Comparison of ENCODE assay signal across 8 cellular contexts in genomic region chr14:92122351-92122677, GRCh38. TPM values are rescaled to one million over a fixed set of nuclear protein-coding genes. Genes with fewer than 3 reads are reported as not detected.
DNase-seq lines count a peak whose midpoint lies in the region; ATAC-seq and TF ChIP-seq lines count a peak whose summit lies in the region.

No MANE protein-coding gene starts in this region.

- in situ Hi-C loops in Panc1 (cut with HindIII; ENCODE audit: low pct_unique_long_range_greater_than_20kb, low sequenced_read_pairs), result no loop called here

- ATAC-seq in Panc1 (peak; percentile 33), lung (ENCODE audit: insufficient read depth, low FRiP score) (no peak), HG02798 (IDR thresholded peaks at IDR 0.05; ENCODE audit: poor library complexity, unreplicated experiment) (no peak)

- H3K9ac ChIP-seq in duodenal mucosa (ENCODE audit: low read depth in 1 of 2, low read length in 2 of 2), result peak overlapping the region; percentile 95 to 98

- H3K36me3 ChIP-seq in Panc1 (ENCODE audit: control insufficient read depth, insufficient read depth, low read length) (peaks cover 10% of the 10 kb centered on the region), duodenal mucosa (ENCODE audit: control insufficient read depth in 1 of 2, insufficient read depth in 2 of 2, low read length in 2 of 2) (peaks cover 0 to 13% of the 10 kb centered on the region in 2 donors), lung (ENCODE audit: control insufficient read depth in 2 of 2, insufficient read depth in 2 of 2, low read length in 2 of 2) (peaks cover 0 to 4% of the 10 kb centered on the region in 2 donors), thyroid gland (peaks cover 0 to 2% of the 10 kb centered on the region in 2 donors)

- H3K4me1 ChIP-seq in Panc1 (ENCODE audit: control insufficient read depth, insufficient read depth, low read length) (no peaks in the 10 kb centered on the region), duodenal mucosa (ENCODE audit: control insufficient read depth in 1 of 2, insufficient read depth in 2 of 2, low read length in 2 of 2) (peaks cover 0 to 4% of the 10 kb centered on the region in 2 donors), lung (ENCODE audit: control insufficient read depth in 2 of 2, insufficient read depth in 2 of 2, low read length in 2 of 2) (peaks cover 6 to 11% of the 10 kb centered on the region in 2 donors), thyroid gland (peaks cover 15 to 29% of the 10 kb centered on the region in 2 donors)

- no peaks in the 10 kb centered on the region for H3K27me3 ChIP-seq in Panc1 (ENCODE audit: control insufficient read depth, insufficient read depth, low read length)
- no peaks in the 10 kb centered on the region for H3K27me3 ChIP-seq in duodenal mucosa (ENCODE audit: control insufficient read depth in 1 of 2, insufficient read depth in 2 of 2, low read length in 2 of 2)
- no peaks in the 10 kb centered on the region for H3K27me3 ChIP-seq in lung (ENCODE audit: control insufficient read depth, insufficient read depth)
- H3K27me3 ChIP-seq in thyroid gland, result no peaks in the 10 kb centered on the region

- WGBS in lung, 2 donors, result 0 to 1% methylated on average over 22 of the region's 22 CpGs
- WGBS in thyroid gland, 2 donors, result 0 to 1% methylated on average over 19 to 22 of the region's 22 CpGs

- no TSS peak for BruUV-seq in Panc1 (replicated peaks; lab: Mats Ljungman, UMichigan)

- POLR2A ChIA-PET in Panc1 (lab: Charles Lee), result interaction anchor here (0.7 kb wide), 1 partner anchor 117 kb away, joined by 6 read pairs; no protein-coding TSS in a partner anchor

- peak overlapping the region; percentile 99 for H3K4me3 ChIP-seq in HFF-Myc (replicated peaks; ENCODE audit: low read depth, low read length)
- peak overlapping the region; percentile 81 to 94 for H3K4me3 ChIP-seq in Panc1 (ENCODE audit: low read depth in 2 of 2, low read length in 2 of 2)
- peak overlapping the region; percentile 97 to 98 for H3K4me3 ChIP-seq in duodenal mucosa (ENCODE audit: low read depth in 1 of 2, low read length in 2 of 2)
- peak overlapping the region; percentile 87 for H3K4me3 ChIP-seq in lung
- H3K4me3 ChIP-seq in thyroid gland (replicated peaks in 1 of 3), result peak overlapping the region; percentile 86 to 94 (median 91)

- H3K27ac ChIP-seq in Panc1 (ENCODE audit: low read length) (peak overlapping the region; percentile 97), duodenal mucosa (ENCODE audit: low read depth, low read length) (peak overlapping the region; percentile 82), lung (ENCODE audit: low read depth in 1 of 2, low read length in 1 of 2) (peak overlapping the region; percentile 95 to 97), thyroid gland (peak overlapping the region; percentile 89 to 94 (median 90))

- intact Hi-C loops in Panc1 (cut with micrococcal nuclease; ENCODE audit: unreplicated experiment), result no loop called here
- intact Hi-C loops in thyroid gland (cut with DNase I), result no loop called here

- DNase-seq in NCI-H510A (lab: John Stamatoyannopoulos, UW), result peak; percentile 10
- DNase-seq in NCI-H510A treated with DMSO at 0.1 percent for 48 hours (lab: John Stamatoyannopoulos, UW), result no peak
- DNase-seq in HFF-Myc (ENCODE audit: extremely low read depth, low read depth), result no peak
- no peak for DNase-seq in Panc1 (ENCODE audit: low read depth, low spot score)
- no peak for DNase-seq in lung (ENCODE audit: low spot score)
- no peak for DNase-seq in thyroid gland

- TF ChIP-seq POLR2A in thyroid gland (IDR thresholded peaks at IDR 0.05), result no peak

- CTCF ChIA-PET in Panc1 (lab: Charles Lee), result interaction anchor here (0.6 kb wide), 1 partner anchor 14 kb away, joined by 3 read pairs; no protein-coding TSS in a partner anchor

- H3K9me3 ChIP-seq in Panc1 (ENCODE audit: control insufficient read depth, insufficient read depth, low read depth, low read length) (no peaks in the 10 kb centered on the region), duodenal mucosa (ENCODE audit: control insufficient read depth in 1 of 2, low read length in 2 of 2) (no peaks in the 10 kb centered on the region), lung (ENCODE audit: control insufficient read depth in 2 of 2, insufficient read depth in 1 of 2, low read length in 1 of 2) (no peaks in the 10 kb centered on the region), thyroid gland (no peaks in the 10 kb centered on the region)

- TF ChIP-seq CTCF in HFF-Myc (IDR thresholded peaks at IDR 0.05; ENCODE audit: low read depth, low read length, missing control alignments) (no peak), Panc1 (IDR thresholded peaks at IDR 0.05) (no peak), lung (IDR thresholded peaks at IDR 0.05; ENCODE audit: control extremely low read depth, extremely low read depth) (no peak), thyroid gland (IDR thresholded peaks at IDR 0.05) (no peak)

RNA-seq across cellular contexts. Expression of gene CPSF2, which starts 0.5 kb away (rescaled TPM):
- total RNA-seq in Panc1 (2021; ENCODE audit: unreplicated experiment) (62.0 TPM), lung (10 to 100 TPM; 30.9 to 49.6 TPM), thyroid gland (10 to 100 TPM; 34.1 to 55.8 (median 43.7) TPM)
- polyA plus RNA-seq in Panc1 (2012; ENCODE audit: insufficient read length), result 33.3 TPM
- polyA plus RNA-seq in lung, result 10 to 100 TPM in 1 of 2 donors, 1 to 10 TPM in 1; 6.1 to 17.3 TPM

RNA-seq across cellular contexts. Expression of gene NDUFB1, which starts 0.8 kb away (rescaled TPM):
- 126 TPM for total RNA-seq in Panc1 (2021; ENCODE audit: unreplicated experiment)
- 147 TPM for polyA plus RNA-seq in Panc1 (2012; ENCODE audit: insufficient read length)
- total RNA-seq in lung, result 100 to 1,000 TPM; 108 to 173 TPM
- 1,000 to 10,000 TPM in 1 of 2 donors, 100 to 1,000 TPM in 1; 309 to 1,169 TPM for polyA plus RNA-seq in lung
- 100 to 1,000 TPM; 123 to 720 (median 371) TPM for total RNA-seq in thyroid gland

RNA-seq across cellular contexts. Expression of gene ATXN3, which starts 15.9 kb away (rescaled TPM):
- total RNA-seq in Panc1 (2021; ENCODE audit: unreplicated experiment), result 14.6 TPM
- 9.3 TPM for polyA plus RNA-seq in Panc1 (2012; ENCODE audit: insufficient read length)
- 10 to 100 TPM; 25.6 to 68.1 TPM for total RNA-seq in lung
- 10 to 100 TPM; 13.7 to 16.9 TPM for polyA plus RNA-seq in lung
- 10 to 100 TPM; 28.0 to 76.7 (median 31.8) TPM for total RNA-seq in thyroid gland
